In the genomic region with DNA sequence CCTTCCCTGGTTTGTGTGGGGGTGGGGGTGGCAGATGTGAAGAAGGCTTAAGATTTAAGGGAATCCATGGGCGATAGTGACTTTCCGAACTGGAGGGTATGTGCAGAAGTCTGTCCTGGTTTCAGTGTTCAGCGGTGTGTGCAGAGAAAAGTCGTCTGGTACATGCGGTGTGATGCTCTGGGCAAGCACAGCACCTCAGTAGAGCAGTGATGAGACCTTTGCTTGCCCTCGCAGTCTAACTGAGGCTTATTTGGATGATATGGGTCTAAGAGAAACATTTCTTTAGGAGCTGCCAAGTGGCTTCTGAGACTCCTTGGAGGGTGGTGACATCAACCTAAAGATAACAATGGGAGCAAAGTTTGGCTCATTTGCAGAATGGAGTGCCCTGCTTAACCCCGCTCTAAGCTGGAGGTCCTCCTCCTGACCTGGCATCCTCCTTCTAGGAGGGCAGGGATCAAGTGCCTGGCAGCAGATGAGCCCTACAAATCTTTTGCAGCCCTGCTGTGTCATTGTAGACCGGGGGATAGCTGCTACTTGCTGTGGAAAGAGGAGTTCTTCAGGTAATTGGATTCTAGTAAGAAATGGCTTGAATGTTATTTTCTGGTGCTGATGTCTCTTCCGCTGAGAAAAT, we compare ENCODE assay signal across 9 cellular contexts.
A peak's percentile ranks its signal among the peaks of the same experiment; 100 is the strongest.
DNase-seq lines count a peak whose midpoint lies in the region; ATAC-seq and TF ChIP-seq lines count a peak whose summit lies in the region.
"Had no signal": no experiment of that assay in that cellular context is flagged by ENCODE, and none has a peak within 500 bp of the region (broad histone marks: within the 10 kb centered on the region; RNA-seq: fewer than 3 reads in every experiment).

No MANE protein-coding gene starts in this region.

- in situ Hi-C loops in brain microvascular endothelial cell (cut with HindIII; ENCODE audit: low pct_ligation_motif_present, low sequenced_read_pairs) = no loop called here

- TF ChIP-seq POLR2A in heart left ventricle (IDR thresholded peaks at IDR 0.05) (no peak), uterus (IDR thresholded peaks at IDR 0.05) (no peak)

- H3K27me3 ChIP-seq in heart left ventricle = peaks cover 0 to 38% (median 0%) of the 10 kb centered on the region in 9 donors
- H3K27me3 ChIP-seq in duodenal mucosa (ENCODE audit: control insufficient read depth in 1 of 2, insufficient read depth in 2 of 2, low read length in 2 of 2) = peaks cover 12 to 39% of the 10 kb centered on the region in 2 donors
- H3K27me3 ChIP-seq in muscle layer of duodenum (ENCODE audit: low read depth, low read length) = peaks cover 14% of the 10 kb centered on the region
- H3K27me3 ChIP-seq in uterus = no peaks in the 10 kb centered on the region
- peaks cover 44% of the 10 kb centered on the region for H3K27me3 ChIP-seq in brain microvascular endothelial cell (replicated peaks)

- intact Hi-C loops in heart left ventricle (cut with DNase I) (loop anchor here in 1 of 10 donors (10.0 kb wide), 1 partner anchor 148 kb away; no protein-coding TSS in a partner anchor), Right ventricle myocardium inferior (cut with DNase I) (loop anchor here (10.0 kb wide), 1 partner anchor 148 kb away; no protein-coding TSS in a partner anchor), uterus (cut with DNase I; ENCODE audit: low total_unique reads) (no loop called here)

- ATAC-seq in heart left ventricle = peak in 1 of 4 donors; percentile 4
- ATAC-seq in Right ventricle myocardium inferior = no peak
- no peak for ATAC-seq in GM21526 (IDR thresholded peaks at IDR 0.05; ENCODE audit: low FRiP score, unreplicated experiment)

- H3K4me3 ChIP-seq in heart left ventricle = peak overlapping the region; percentile 22 to 72 (median 57)
- H3K4me3 ChIP-seq in duodenal mucosa (ENCODE audit: low read depth in 1 of 2, low read length in 2 of 2) = peak overlapping the region; percentile 27 to 36
- peak overlapping the region; percentile 17 to 71 for H3K4me3 ChIP-seq in muscle layer of duodenum (ENCODE audit: low read depth in 1 of 2, low read length in 2 of 2)
- peak overlapping the region; percentile 28 to 31 for H3K4me3 ChIP-seq in uterus
- H3K4me3 ChIP-seq in brain microvascular endothelial cell (ENCODE audit: low read depth, low read length) = no peak overlapping the region

- H3K9ac ChIP-seq in duodenal mucosa (ENCODE audit: low read depth in 1 of 2, low read length in 2 of 2) = no peak overlapping the region

- no peaks in the 10 kb centered on the region for H3K36me3 ChIP-seq in heart left ventricle
- no peaks in the 10 kb centered on the region for H3K36me3 ChIP-seq in duodenal mucosa (ENCODE audit: control insufficient read depth in 1 of 2, insufficient read depth in 2 of 2, low read length in 2 of 2)
- H3K36me3 ChIP-seq in muscle layer of duodenum (ENCODE audit: control insufficient read depth in 1 of 2, insufficient read depth in 2 of 2, low read length in 2 of 2) = no peaks in the 10 kb centered on the region
- no peaks in the 10 kb centered on the region for H3K36me3 ChIP-seq in uterus
- no peaks in the 10 kb centered on the region for H3K36me3 ChIP-seq in brain microvascular endothelial cell (replicated peaks)

- H3K4me1 ChIP-seq in heart left ventricle (peaks cover 0 to 19% (median 2%) of the 10 kb centered on the region in 12 donors), duodenal mucosa (ENCODE audit: control insufficient read depth in 1 of 2, insufficient read depth in 2 of 2, low read length in 2 of 2) (no peaks in the 10 kb centered on the region), muscle layer of duodenum (ENCODE audit: control insufficient read depth in 1 of 2, insufficient read depth in 2 of 2, low read length in 2 of 2) (peaks cover 4 to 17% of the 10 kb centered on the region in 2 donors), uterus (peaks cover 0 to 3% of the 10 kb centered on the region in 2 donors)

- H3K27ac ChIP-seq in heart left ventricle (no peak overlapping the region), duodenal mucosa (ENCODE audit: low read depth, low read length) (no peak overlapping the region), muscle layer of duodenum (ENCODE audit: low read length) (no peak overlapping the region), uterus (no peak overlapping the region), brain microvascular endothelial cell (no peak overlapping the region)

- H3K9me3 ChIP-seq in heart left ventricle (no peaks in the 10 kb centered on the region), duodenal mucosa (ENCODE audit: control insufficient read depth in 1 of 2, low read length in 2 of 2) (no peaks in the 10 kb centered on the region), muscle layer of duodenum (ENCODE audit: control insufficient read depth in 1 of 2, low read length in 2 of 2) (no peaks in the 10 kb centered on the region), uterus (no peaks in the 10 kb centered on the region)

- DNase-seq in heart left ventricle = no peak
- DNase-seq in Right ventricle myocardium inferior (ENCODE audit: missing footprints) = no peak
- no peak for DNase-seq in uterus
- DNase-seq in AG08395 (ENCODE audit: low spot score) = no peak
- DNase-seq in brain microvascular endothelial cell = no peak
- DNase-seq: SHP77 had no signal

- TF ChIP-seq CTCF in heart left ventricle (IDR thresholded peaks at IDR 0.05) (no peak), uterus (IDR thresholded peaks at IDR 0.05) (no peak), brain microvascular endothelial cell (IDR thresholded peaks at IDR 0.05; ENCODE audit: low read depth, low read length, missing control alignments) (no peak)

- 13 to 20% (median 16%) methylated on average over 9 of the region's 9 CpGs for WGBS in heart left ventricle, 4 donors
